ENCODE assay signal across 8 cellular contexts in the genomic region with DNA sequence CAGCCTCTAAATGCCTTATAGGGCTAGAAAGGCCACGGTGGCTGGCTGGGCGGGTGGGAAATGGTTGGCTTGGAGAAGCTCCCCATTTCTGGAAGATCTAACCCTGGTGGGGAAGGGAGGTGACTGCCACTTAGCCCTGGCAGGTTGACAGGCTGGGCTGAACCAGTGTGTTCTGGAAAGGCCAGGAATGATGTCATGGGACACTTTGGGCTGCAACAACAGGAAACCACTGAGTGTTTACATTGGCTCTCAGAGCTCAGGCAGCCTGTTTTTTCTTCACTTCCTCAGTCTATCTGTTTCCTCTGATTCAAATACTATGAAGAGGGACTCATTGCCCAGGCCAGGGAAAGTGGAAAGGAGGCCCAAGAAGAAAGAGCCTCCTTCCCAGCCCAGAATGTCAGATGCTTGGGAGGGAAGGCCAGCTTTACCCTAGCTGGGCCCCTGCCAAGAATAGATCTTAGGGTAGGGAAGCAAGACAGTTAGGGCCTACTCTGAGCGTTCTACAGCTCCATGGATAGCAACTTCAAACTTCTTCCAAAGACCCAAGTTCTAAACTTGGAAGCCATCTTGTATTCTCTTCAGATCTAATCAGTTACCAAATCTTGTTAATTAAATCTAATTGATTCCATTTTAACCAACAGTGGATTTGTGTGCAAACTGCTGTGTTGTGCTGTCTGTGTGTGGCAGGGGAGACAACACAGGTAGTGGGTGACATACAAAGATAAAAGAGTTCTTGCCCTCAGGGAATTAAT.
A peak's percentile ranks its signal among the peaks of the same experiment; 100 is the strongest.
DNase-seq lines count a peak whose midpoint lies in the region; ATAC-seq and TF ChIP-seq lines count a peak whose summit lies in the region.

No MANE protein-coding gene starts in this region.

- DNase-seq in LHCN-M2 (ENCODE audit: low read depth) (peak; percentile 72), mucosa of descending colon (peak; percentile 67 to 78 (median 74)), upper lobe of right lung (peak; percentile 86), germinal center (ENCODE audit: low spot score) (no peak), NCI-H446 treated with DMSO at 0.1 percent for 48 hours (lab: John Stamatoyannopoulos, UW) (no peak)
- DNase-seq in activated CD4-positive, alpha-beta T cell treated with anti-CD3 and anti-CD28 coated beads for 48 hours: peak; percentile 46

- H3K27ac ChIP-seq in duodenal mucosa (ENCODE audit: low read depth, low read length) (peak overlapping the region; percentile 50), upper lobe of right lung (peak overlapping the region; percentile 86)

- H3K9me3 ChIP-seq in duodenal mucosa (ENCODE audit: control insufficient read depth in 1 of 2, low read length in 2 of 2) (no peaks in the 10 kb centered on the region), mucosa of descending colon (no peaks in the 10 kb centered on the region), upper lobe of right lung (no peaks in the 10 kb centered on the region)

- TF ChIP-seq CTCF in mucosa of descending colon (IDR thresholded peaks at IDR 0.05): no peak
- no peak for TF ChIP-seq CTCF in upper lobe of right lung (IDR thresholded peaks at IDR 0.05)

- H3K36me3 ChIP-seq in duodenal mucosa (ENCODE audit: control insufficient read depth in 1 of 2, insufficient read depth in 2 of 2, low read length in 2 of 2) (no peaks in the 10 kb centered on the region), mucosa of descending colon (ENCODE audit: low read depth) (no peaks in the 10 kb centered on the region), upper lobe of right lung (no peaks in the 10 kb centered on the region)

- ATAC-seq in GM18502 (IDR thresholded peaks at IDR 0.05; ENCODE audit: poor library complexity, unreplicated experiment) (peak; percentile 72), mucosa of descending colon (peak; percentile 93), upper lobe of right lung (peak; percentile 96)

- H3K4me1 ChIP-seq in duodenal mucosa (ENCODE audit: control insufficient read depth in 1 of 2, insufficient read depth in 2 of 2, low read length in 2 of 2) (peaks cover 0 to 3% of the 10 kb centered on the region in 2 donors), mucosa of descending colon (ENCODE audit: low read depth) (peaks cover 4% of the 10 kb centered on the region), upper lobe of right lung (peaks cover 19% of the 10 kb centered on the region)

- intact Hi-C loops in mucosa of descending colon (cut with DNase I, micrococcal nuclease): no loop called here
- intact Hi-C loops in upper lobe of right lung (cut with DNase I): no loop called here

- no peak overlapping the region for H3K9ac ChIP-seq in duodenal mucosa (ENCODE audit: low read depth in 1 of 2, low read length in 2 of 2)

- no peak overlapping the region for H3K4me3 ChIP-seq in duodenal mucosa (ENCODE audit: low read depth in 1 of 2, low read length in 2 of 2)
- no peak overlapping the region for H3K4me3 ChIP-seq in mucosa of descending colon
- H3K4me3 ChIP-seq in upper lobe of right lung: no peak overlapping the region

- H3K27me3 ChIP-seq in duodenal mucosa (ENCODE audit: control insufficient read depth in 1 of 2, insufficient read depth in 2 of 2, low read length in 2 of 2) (no peaks in the 10 kb centered on the region), upper lobe of right lung (no peaks in the 10 kb centered on the region)

Comparison
In these comparisons a context has a peak if more than half of its experiments do, and no peak if none do; other contexts are left out.
1. DNase-seq: peak in LHCN-M2 (single experiment), activated CD4-positive, alpha-beta T cell treated with anti-CD3 and anti-CD28 coated beads for 48 hours (single experiment), mucosa of descending colon (3 of 3) and upper lobe of right lung (single experiment); none in germinal center (single experiment) and NCI-H446 treated with DMSO at 0.1 percent for 48 hours (single experiment).
2. Peak in every context shown above with its lines, with median percentiles within 50 percentile points of each other: ATAC-seq.